ENCODE assay signal across 19 cellular contexts in genomic region chr4:174490356-174490969, GRCh38. TPM values are rescaled to one million over a fixed set of nuclear protein-coding genes. Genes with fewer than 3 reads are reported as not detected.
DNase-seq lines count a peak whose midpoint lies in the region; ATAC-seq and TF ChIP-seq lines count a peak whose summit lies in the region.
"Had no signal": no experiment of that assay in that cellular context is flagged by ENCODE, and none has a peak within 500 bp of the region (broad histone marks: within the 10 kb centered on the region; RNA-seq: fewer than 3 reads in every experiment).

No MANE protein-coding gene starts in this region.

- H3K79me2 ChIP-seq in MM.1S (ENCODE audit: low read length) (no peaks in the 10 kb centered on the region), mesendoderm (ENCODE audit: control insufficient read depth, insufficient read depth, low read length) (no peaks in the 10 kb centered on the region), GM23338 (replicated peaks; ENCODE audit: insufficient read depth) (no peaks in the 10 kb centered on the region)

- no CpG with 5 or more reads among the region's 4 CpGs for WGBS in mesendoderm (ENCODE audit: extremely low coverage, insufficient coverage, low lambda C conversion rate)

- in situ Hi-C loops in Caki2 (cut with HindIII; ENCODE audit: low pct_unique_long_range_greater_than_20kb, low sequenced_read_pairs): no loop called here

- H3K27ac ChIP-seq in MM.1S (ENCODE audit: low read length) (peak overlapping the region; percentile 1; the same call in 1 of the 2 replicates), mesendoderm (ENCODE audit: low read depth, low read length) (no peak overlapping the region), GM23338 (ENCODE audit: low read depth) (no peak overlapping the region)
- H3K27ac ChIP-seq: BLaER1 treated with 17β-estradiol and CSF1 and Interleukin-3, amounts not matched to agents 10 nM and 100 nM; colonic mucosa had no signal

- H3K9me2 ChIP-seq in MM.1S (replicated peaks; ENCODE audit: insufficient read depth, low read length) (no peaks in the 10 kb centered on the region), GM23338 (ENCODE audit: insufficient read depth) (no peaks in the 10 kb centered on the region)

- H3K9me3 ChIP-seq in MM.1S (replicated peaks; ENCODE audit: insufficient read depth, low read length): no peaks in the 10 kb centered on the region
- H3K9me3 ChIP-seq: BLaER1 treated with 17β-estradiol and CSF1 and Interleukin-3, amounts not matched to agents 10 nM and 100 nM; colonic mucosa had no signal

- no peak overlapping the region for H3K27ac Mint-ChIP-seq in GM23338
- H3K27ac Mint-ChIP-seq: activated naive CD8-positive, alpha-beta T cell; stimulated activated naive CD8-positive, alpha-beta T cell treated with anti-CD3 and anti-CD28 coated beads, Interleukin-15, Interleukin-2, amounts not matched to agents 100 ng/mL and 50 ng/mL, for 24 hours; WTC11 had no signal

- no peak overlapping the region for H2BK5ac ChIP-seq in mesendoderm (ENCODE audit: low read length)

- no peaks in the 10 kb centered on the region for H3K9me3 Mint-ChIP-seq in GM23338
- H3K9me3 Mint-ChIP-seq: stimulated activated naive CD8-positive, alpha-beta T cell treated with anti-CD3 and anti-CD28 coated beads, Interleukin-15, Interleukin-2, amounts not matched to agents 100 ng/mL and 50 ng/mL, for 24 hours had no signal

- no peak overlapping the region for H4K5ac ChIP-seq in mesendoderm (ENCODE audit: low read length)

- no peaks in the 10 kb centered on the region for H3K27me3 ChIP-seq in MM.1S (replicated peaks; ENCODE audit: insufficient read depth, low read length)
- H3K27me3 ChIP-seq in mesendoderm (ENCODE audit: insufficient read depth, low read length, poor library complexity): no peaks in the 10 kb centered on the region
- no peaks in the 10 kb centered on the region for H3K27me3 ChIP-seq in GM23338 (ENCODE audit: insufficient read depth)
- H3K27me3 ChIP-seq: BLaER1 treated with 17β-estradiol and CSF1 and Interleukin-3, amounts not matched to agents 10 nM and 100 nM; colonic mucosa had no signal

- H3K79me1 ChIP-seq in mesendoderm (ENCODE audit: low read length): no peaks in the 10 kb centered on the region

- H2AK5ac ChIP-seq in mesendoderm (ENCODE audit: low read length): no peak overlapping the region

- no peaks in the 10 kb centered on the region for H3K36me3 Mint-ChIP-seq in GM23338 (ENCODE audit: low read depth)
- H3K36me3 Mint-ChIP-seq: activated naive CD8-positive, alpha-beta T cell; WTC11 had no signal

- no peak overlapping the region for H2BK120ac ChIP-seq in mesendoderm (ENCODE audit: low read depth, low read length)

- H3K36me3 ChIP-seq in MM.1S (replicated peaks; ENCODE audit: insufficient read depth, low read length) (no peaks in the 10 kb centered on the region), mesendoderm (ENCODE audit: control insufficient read depth, insufficient read depth, low read length) (no peaks in the 10 kb centered on the region), GM23338 (ENCODE audit: insufficient read depth) (no peaks in the 10 kb centered on the region)
- H3K36me3 ChIP-seq: BLaER1 treated with 17β-estradiol and CSF1 and Interleukin-3, amounts not matched to agents 10 nM and 100 nM; colonic mucosa had no signal

- DNase-seq in Caki2 (ENCODE audit: low read depth) (peak; percentile 24), MM.1S (peak; percentile 42), choroid plexus epithelial cell (ENCODE audit: low read depth) (peak; percentile 83), mesendoderm (peak; percentile 55), NCI-H748 treated with DMSO at 0.1 percent for 48 hours (lab: John Stamatoyannopoulos, UW) (no peak), GM23338 (ENCODE audit: low spot score) (no peak), GM03348 (ENCODE audit: low spot score) (no peak)
- no peak for DNase-seq in stimulated activated naive CD4-positive, alpha-beta T cell treated with Interleukin-2 at 50 U/mL for 16 hours (lab: John Stamatoyannopoulos, UW)
- DNase-seq: activated CD8-positive, alpha-beta memory T cell treated with anti-CD3 and anti-CD28 coated beads, Interleukin-2, amount 50 U/mL, for 48 hours; colonic mucosa; islet precursor cell; NCI-H1436; NCI-H524; stimulated activated CD4-positive, alpha-beta T cell treated with anti-CD3 and anti-CD28 coated beads, Interleukin-4, amount 100 ng/mL, for 4 hours had no signal

- H3K27me3 Mint-ChIP-seq in GM23338 (ENCODE audit: insufficient read depth, low read depth, poor library complexity): peaks cover 3% of the 10 kb centered on the region
- H3K27me3 Mint-ChIP-seq: activated naive CD8-positive, alpha-beta T cell; stimulated activated naive CD8-positive, alpha-beta T cell treated with anti-CD3 and anti-CD28 coated beads, Interleukin-15, Interleukin-2, amounts not matched to agents 100 ng/mL and 50 ng/mL, for 24 hours had no signal

- H3F3A ChIP-seq in MM.1S (ENCODE audit: insufficient read depth, low read length): peaks cover 3% of the 10 kb centered on the region; the same call in 1 of the 2 replicates
- no peaks in the 10 kb centered on the region for H3F3A ChIP-seq in GM23338 (replicated peaks; ENCODE audit: low read depth)

- no peak overlapping the region for H3K56ac ChIP-seq in mesendoderm (ENCODE audit: low read length)

- H3K4ac ChIP-seq in mesendoderm (ENCODE audit: low read depth, low read length): no peak overlapping the region

- no peak overlapping the region for H3K23ac ChIP-seq in mesendoderm (ENCODE audit: low read length)

- H2BK15ac ChIP-seq in mesendoderm (replicated peaks; ENCODE audit: low read depth): no peak overlapping the region

- H4K8ac ChIP-seq in mesendoderm (ENCODE audit: low read depth, low read length): no peak overlapping the region

- H4K20me1 ChIP-seq in MM.1S (ENCODE audit: insufficient read depth, low read length) (no peaks in the 10 kb centered on the region), GM23338 (replicated peaks; ENCODE audit: insufficient read depth) (no peaks in the 10 kb centered on the region)
- H4K20me1 ChIP-seq: BLaER1 treated with 17β-estradiol and CSF1 and Interleukin-3, amounts not matched to agents 10 nM and 100 nM had no signal

- H3K9ac ChIP-seq in MM.1S (ENCODE audit: low read length) (no peak overlapping the region), mesendoderm (ENCODE audit: low read length) (no peak overlapping the region)
- H3K9ac ChIP-seq: BLaER1 treated with 17β-estradiol and CSF1 and Interleukin-3, amounts not matched to agents 10 nM and 100 nM had no signal

- no peak overlapping the region for H3K18ac ChIP-seq in mesendoderm (ENCODE audit: low read length)

- H3K4me1 Mint-ChIP-seq in GM23338: peaks cover 9% of the 10 kb centered on the region; the same call in 2 of the 3 replicates

- H3K4me1 ChIP-seq in MM.1S (ENCODE audit: low read length) (peaks cover 14% of the 10 kb centered on the region), mesendoderm (ENCODE audit: control insufficient read depth, low read depth, low read length) (no peaks in the 10 kb centered on the region), GM23338 (ENCODE audit: insufficient read depth) (0 out of 2 replicates have a peak, but pooled peaks cover 4% of the 10 kb centered on the region)
- H3K4me1 ChIP-seq: BLaER1 treated with 17β-estradiol and CSF1 and Interleukin-3, amounts not matched to agents 10 nM and 100 nM; colonic mucosa had no signal

- H2AFZ ChIP-seq in MM.1S (ENCODE audit: low read length) (no peak overlapping the region), GM23338 (no peak overlapping the region)

- TF ChIP-seq CTCF in MM.1S (IDR thresholded peaks at IDR 0.05; ENCODE audit: low read length) (no peak), choroid plexus epithelial cell (conservative IDR thresholded peaks at IDR 0.05; ENCODE audit: low read depth, low read length) (no peak), GM23338 (conservative IDR thresholded peaks at IDR 0.05; ENCODE audit: low read depth in 2 of 2) (no peak)

- H3K4me3 ChIP-seq in MM.1S (ENCODE audit: low read length) (no peak overlapping the region; the same call in 1 of the 2 replicates), choroid plexus epithelial cell (ENCODE audit: low read depth, low read length) (no peak overlapping the region), mesendoderm (ENCODE audit: low read length) (no peak overlapping the region), GM23338 (no peak overlapping the region)
- H3K4me3 ChIP-seq: BLaER1 treated with 17β-estradiol and CSF1 and Interleukin-3, amounts not matched to agents 10 nM and 100 nM; colonic mucosa had no signal

- H3K4me2 ChIP-seq in MM.1S (ENCODE audit: low read depth, low read length) (peak overlapping the region; percentile 17; the same call in 1 of the 2 replicates), mesendoderm (ENCODE audit: low read length) (no peak overlapping the region), GM23338 (no peak overlapping the region)
- H3K4me2 ChIP-seq: BLaER1 treated with 17β-estradiol and CSF1 and Interleukin-3, amounts not matched to agents 10 nM and 100 nM had no signal

- no peak for ATAC-seq in GM23338
- ATAC-seq: WTC11 had no signal

- H3K4me3 Mint-ChIP-seq in GM23338: no peak overlapping the region
- H3K4me3 Mint-ChIP-seq: activated naive CD8-positive, alpha-beta T cell; stimulated activated naive CD8-positive, alpha-beta T cell treated with anti-CD3 and anti-CD28 coated beads, Interleukin-15, Interleukin-2, amounts not matched to agents 100 ng/mL and 50 ng/mL, for 24 hours; WTC11 had no signal

TF ChIP-seq in GM23338, 12 proteins besides CTCF, POLR2A, EP300 and RAD21 (continues in another document):
- TF ChIP-seq ZNF331 (CRISPR knock-in tag; IDR thresholded peaks at IDR 0.05; ENCODE audit: low read depth) (no peak), STAT1 (IDR thresholded peaks at IDR 0.05; ENCODE audit: unreplicated experiment) (no peak), ZNF114 (CRISPR knock-in tag; IDR thresholded peaks at IDR 0.05) (no peak), JUNB (IDR thresholded peaks at IDR 0.05; ENCODE audit: unreplicated experiment) (no peak), EZH2phosphoT487 (IDR thresholded peaks at IDR 0.05; ENCODE audit: unreplicated experiment) (no peak)

RNA-seq across cellular contexts. Expression of gene HPGD, which starts 31.8 kb away (rescaled TPM):
- total RNA-seq in Caki2 (2014; rRNA removed; shearing (Covaris generic); ENCODE audit: low replicate concordance): 8.9 and 10.5 TPM in 2 replicates
- 11.1 TPM for polyA plus RNA-seq in mesendoderm (2013, experiment 1 of 2)
- 10.6 TPM for polyA plus RNA-seq in mesendoderm (2013, experiment 2 of 2)
- total RNA-seq in GM23338 (2014; rRNA removed; shearing (Covaris generic)): 4.1 and 9.1 TPM in 2 replicates
- 3.9 and 5.6 TPM in 2 replicates for polyA plus RNA-seq in GM23338 (2016; fragmentation: Nextera tagmentation; extraction: Ambion mirVana)
- total RNA-seq: G401 had no signal

Comparison
In these comparisons a context has a peak if more than half of its experiments do, and no peak if none do; other contexts are left out.
1. DNase-seq: peak in Caki2 (single experiment), MM.1S (single experiment), choroid plexus epithelial cell (single experiment) and mesendoderm (single experiment); none in stimulated activated naive CD4-positive, alpha-beta T cell treated with Interleukin-2 at 50 U/mL for 16 hours (single experiment), NCI-H748 treated with DMSO at 0.1 percent for 48 hours (single experiment), GM23338 (single experiment) and GM03348 (single experiment).